ENCODE assay signal across 1 cellular context in genomic region chr16:66742409-66742808, GRCh38.
TF ChIP-seq lines count a peak whose summit lies in the region.

No MANE protein-coding gene starts in this region.

TF ChIP-seq in WTC11, 78 proteins besides CTCF, POLR2A, EP300 and RAD21 (continued from another document):
- TF ChIP-seq AR (CRISPR knock-in tag; IDR thresholded peaks at IDR 0.05) (no peak), E2F4 (CRISPR knock-in tag; IDR thresholded peaks at IDR 0.05; ENCODE audit: borderline replicate concordance, low read depth) (no peak), FOXK1 (CRISPR knock-in tag; IDR thresholded peaks at IDR 0.05) (no peak), GTF2I (CRISPR knock-in tag; conservative IDR thresholded peaks at IDR 0.05) (no peak), TEAD1 (CRISPR knock-in tag; IDR thresholded peaks at IDR 0.05) (no peak), ATF1 (CRISPR knock-in tag; IDR thresholded peaks at IDR 0.05) (no peak)
